8 cellular contexts compared by ENCODE assay signal in genomic region chr1:40096646-40096976, GRCh38. TPM values are rescaled to one million over a fixed set of nuclear protein-coding genes. Genes with fewer than 3 reads are reported as not detected.
A peak's percentile ranks its signal among the peaks of the same experiment; 100 is the strongest.
DNase-seq lines count a peak whose midpoint lies in the region; ATAC-seq lines count a peak whose summit lies in the region.

No MANE protein-coding gene starts in this region.

- peak overlapping the region; percentile 97 for H3K4me3 Mint-ChIP-seq in activated naive CD8-positive, alpha-beta T cell treated with anti-CD3 and anti-CD28 coated beads for 36 hours

- H3K27me3 Mint-ChIP-seq in activated naive CD8-positive, alpha-beta T cell treated with anti-CD3 and anti-CD28 coated beads for 36 hours, result no peaks in the 10 kb centered on the region

- H3K36me3 ChIP-seq in iPS-20b (ENCODE audit: insufficient read depth, low read depth, low read length), result peaks cover 13% of the 10 kb centered on the region; the same call in 1 of the 2 replicates
- H3K36me3 ChIP-seq in stomach smooth muscle (ENCODE audit: control insufficient read depth in 2 of 2, insufficient read depth in 2 of 2, low read length in 2 of 2), result peaks cover 4 to 5% of the 10 kb centered on the region in 2 donors

- peak; percentile 10 for ATAC-seq in HG03025 (IDR thresholded peaks at IDR 0.05; ENCODE audit: low FRiP score, unreplicated experiment)

- H3K4me1 ChIP-seq in iPS-20b (ENCODE audit: insufficient read depth, low read length) (peaks cover 4% of the 10 kb centered on the region; the same call in 1 of the 2 replicates), stomach smooth muscle (ENCODE audit: control insufficient read depth, insufficient read depth, low read length) (peaks cover 6% of the 10 kb centered on the region)

- H3K9me3 Mint-ChIP-seq in activated naive CD8-positive, alpha-beta T cell treated with anti-CD3 and anti-CD28 coated beads for 36 hours, result no peaks in the 10 kb centered on the region

- H3K27me3 ChIP-seq in iPS-20b (ENCODE audit: insufficient read depth, low read length) (no peaks in the 10 kb centered on the region; the same call in 1 of the 2 replicates), stomach smooth muscle (ENCODE audit: control insufficient read depth in 1 of 2, insufficient read depth in 2 of 2, low read length in 2 of 2) (no peaks in the 10 kb centered on the region)

- no peak for DNase-seq in activated naive CD8-positive, alpha-beta T cell treated with anti-CD3 and anti-CD28 coated beads for 36 hours
- DNase-seq in NAMALWA (ENCODE audit: low spot score) (no peak), posterior cingulate gyrus (no peak), NCI-H1436 treated with DMSO at 0.1 percent for 48 hours (lab: John Stamatoyannopoulos, UW) (no peak)

- intact Hi-C loops in posterior cingulate gyrus (cut with DNase I), result no loop called here

- H3K27ac ChIP-seq in iPS-20b (ENCODE audit: low read length), result no peak overlapping the region
- no peak overlapping the region for H3K27ac ChIP-seq in stomach smooth muscle (ENCODE audit: low read length)

- H3K4me1 Mint-ChIP-seq in activated naive CD8-positive, alpha-beta T cell treated with anti-CD3 and anti-CD28 coated beads for 36 hours, result peaks cover 25% of the 10 kb centered on the region

- H3K4me3 ChIP-seq in GM08714 (ENCODE audit: low read length) (peak overlapping the region; percentile 87), iPS-20b (ENCODE audit: low read length) (peak overlapping the region; percentile 95), stomach smooth muscle (ENCODE audit: low read length in 2 of 2) (peak overlapping the region; percentile 93 to 95)

- H3K9ac ChIP-seq in iPS-20b (ENCODE audit: low read depth, low read length) (peak overlapping the region; percentile 93), stomach smooth muscle (ENCODE audit: low read length in 2 of 2) (peak overlapping the region; percentile 66 to 78)

- H3K9me3 ChIP-seq in iPS-20b (ENCODE audit: insufficient read depth, low read depth, low read length) (no peaks in the 10 kb centered on the region), stomach smooth muscle (ENCODE audit: control insufficient read depth in 2 of 2, low read length in 2 of 2) (no peaks in the 10 kb centered on the region)

- peaks cover 27% of the 10 kb centered on the region for H3K36me3 Mint-ChIP-seq in activated naive CD8-positive, alpha-beta T cell treated with anti-CD3 and anti-CD28 coated beads for 36 hours

- peak overlapping the region; percentile 83 for H3K27ac Mint-ChIP-seq in activated naive CD8-positive, alpha-beta T cell treated with anti-CD3 and anti-CD28 coated beads for 36 hours

RNA-seq across cellular contexts. Expression of gene PPT1, which starts 0.4 kb away (rescaled TPM):
- total RNA-seq in activated naive CD8-positive, alpha-beta T cell treated with anti-CD3 and anti-CD28 coated beads for 36 hours, result 10 to 100 TPM; 87.5 to 93.7 TPM

RNA-seq across cellular contexts. Expression of gene CAP1, which starts 56.1 kb away (rescaled TPM):
- total RNA-seq in activated naive CD8-positive, alpha-beta T cell treated with anti-CD3 and anti-CD28 coated beads for 36 hours, result 100 to 1,000 TPM; 483 to 504 TPM
